ENCODE assay signal across 15 cellular contexts in genomic region chr2:232441922-232442321, GRCh38. TPM values are rescaled to one million over a fixed set of nuclear protein-coding genes. Genes with fewer than 3 reads are reported as not detected.
"Had no signal": no experiment of that assay in that cellular context is flagged by ENCODE, and none has a peak within 500 bp of the region (broad histone marks: within the 10 kb centered on the region; RNA-seq: fewer than 3 reads in every experiment).

No MANE protein-coding gene starts in this region.

RNA-seq across cellular contexts. Expression of gene ALPI, which starts 14.0 kb away (rescaled TPM):
- total RNA-seq: natural killer cell, occipital lobe, osteocyte, pancreas, posterior vena cava, prostate gland, pulmonary artery endothelial cell, right atrium auricular region, sciatic nerve, smooth muscle cell, spleen, suprapubic skin, ureter, vagina had no signal

RNA-seq across cellular contexts. Expression of gene ALPG, which starts 35.3 kb away (rescaled TPM):
- total RNA-seq: natural killer cell, occipital lobe, osteocyte, pancreas, posterior vena cava, pulmonary artery endothelial cell, right atrium auricular region, sciatic nerve, smooth muscle cell, spleen, suprapubic skin, transverse colon, ureter, vagina had no signal

RNA-seq across cellular contexts. Expression of gene ECEL1, which starts 45.7 kb away (rescaled TPM):
- total RNA-seq: natural killer cell, pulmonary artery endothelial cell, right atrium auricular region, smooth muscle cell, transverse colon, vagina had no signal
